Comparison of ENCODE assay signal across 8 cellular contexts in genomic region chr5:181223729-181224389, GRCh38. TPM values are rescaled to one million over a fixed set of nuclear protein-coding genes. Genes with fewer than 3 reads are reported as not detected.
DNase-seq lines count a peak whose midpoint lies in the region; ATAC-seq, FAIRE-seq and TF ChIP-seq lines count a peak whose summit lies in the region.

No MANE protein-coding gene starts in this region.

- H3K4me3 ChIP-seq in cardiac fibroblast (replicated peaks in 1 of 2; ENCODE audit: low read depth in 2 of 2, low read length in 2 of 2) (peak overlapping the region; percentile 89 to 90), lower lobe of right lung (peak overlapping the region; percentile 84), thymus (ENCODE audit: low read length) (peak overlapping the region; percentile 64)

- H3K9me3 ChIP-seq in KOPT-K1 (ENCODE audit: insufficient read depth, low read length, poor library complexity, severe bottlenecking) (no peaks in the 10 kb centered on the region), lower lobe of right lung (no peaks in the 10 kb centered on the region), thymus (ENCODE audit: control insufficient read depth) (no peaks in the 10 kb centered on the region)

- no peaks in the 10 kb centered on the region for H3K27me3 ChIP-seq in lower lobe of right lung (ENCODE audit: low read depth)
- no peaks in the 10 kb centered on the region for H3K27me3 ChIP-seq in thymus (ENCODE audit: control insufficient read depth, insufficient read depth)

- H3K36me3 ChIP-seq in KOPT-K1 (ENCODE audit: insufficient read depth, low read length) = peaks cover 19% of the 10 kb centered on the region
- H3K36me3 ChIP-seq in lower lobe of right lung = peaks cover 12% of the 10 kb centered on the region
- H3K36me3 ChIP-seq in thymus (ENCODE audit: control insufficient read depth, insufficient read depth) = peaks cover 3% of the 10 kb centered on the region

- peaks cover 35% of the 10 kb centered on the region for H3K4me1 ChIP-seq in lower lobe of right lung
- peaks cover 23% of the 10 kb centered on the region for H3K4me1 ChIP-seq in thymus (ENCODE audit: control insufficient read depth, insufficient read depth, low read length)

- no peak for FAIRE-seq in frontal cortex (lab: Jason Lieb, UNC)

- WGBS in thymus = 3% methylated on average over 31 of the region's 31 CpGs

- H3K27ac ChIP-seq in KOPT-K1 (ENCODE audit: low read depth, low read length, poor library complexity, severe bottlenecking) = peak overlapping the region; percentile 93
- H3K27ac ChIP-seq in lower lobe of right lung = peak overlapping the region; percentile 97
- H3K27ac ChIP-seq in thymus (ENCODE audit: low read depth) = peak overlapping the region; percentile 98

- ATAC-seq in GM18867 (IDR thresholded peaks at IDR 0.05; ENCODE audit: unreplicated experiment) (peak; percentile 1), lower lobe of right lung (peak; percentile 3 to 8), GM19452 (IDR thresholded peaks at IDR 0.05; ENCODE audit: unreplicated experiment) (no peak)

- intact Hi-C loops in lower lobe of right lung (cut with DNase I) = no loop called here

- DNase-seq in cardiac fibroblast (ENCODE audit: low read depth in 2 of 2) = peak; percentile 41 to 57
- peak; percentile 83 for DNase-seq in lower lobe of right lung
- DNase-seq in frontal cortex (ENCODE audit: low spot score in 2 of 2) = no peak
- no peak for DNase-seq in anterior cingulate cortex (lab: John Stamatoyannopoulos, UW)

- TF ChIP-seq CTCF in cardiac fibroblast (IDR thresholded peaks at IDR 0.05; ENCODE audit: low read depth, low read length) = no peak
- no peak for TF ChIP-seq CTCF in lower lobe of right lung (IDR thresholded peaks at IDR 0.05)

RNA-seq across cellular contexts. Expression of gene TRIM41, which starts 0.8 kb away (rescaled TPM):
- 29.1 TPM for total RNA-seq in lower lobe of right lung
- 25.8 TPM for polyA plus RNA-seq in thymus
- total RNA-seq in frontal cortex = 12.2 TPM

RNA-seq across cellular contexts. Expression of gene TRIM7, which starts 18.9 kb away (rescaled TPM):
- total RNA-seq in lower lobe of right lung = 4.3 TPM
- polyA plus RNA-seq in thymus = 5.3 TPM
- 2.0 TPM for total RNA-seq in frontal cortex

RNA-seq across cellular contexts. Expression of gene RACK1, which starts 19.8 kb away (rescaled TPM):
- total RNA-seq in lower lobe of right lung (1,202 TPM), frontal cortex (3,351 TPM)
- polyA plus RNA-seq in thymus = 2,214 TPM

RNA-seq across cellular contexts. Expression of gene TRIM52, which starts 37.1 kb away (rescaled TPM):
- 20.8 TPM for total RNA-seq in lower lobe of right lung
- polyA plus RNA-seq in thymus = 35.2 TPM
- total RNA-seq in frontal cortex = 9.8 TPM

Comparison
In these comparisons a context has a peak if more than half of its experiments do, and no peak if none do; other contexts are left out.
1. DNase-seq: peak in cardiac fibroblast (2 of 2) and lower lobe of right lung (single experiment); none in frontal cortex (0 of 2) and anterior cingulate cortex (0 of 58).
2. Peak in every context shown above with its lines, with median percentiles within 50 percentile points of each other: H3K27ac ChIP-seq and H3K4me3 ChIP-seq.